Comparison of ENCODE assay signal across 8 cellular contexts in genomic region chr21:46634966-46635323, GRCh38. TPM values are rescaled to one million over a fixed set of nuclear protein-coding genes. Genes with fewer than 3 reads are reported as not detected.
DNase-seq lines count a peak whose midpoint lies in the region; ATAC-seq, FAIRE-seq and TF ChIP-seq lines count a peak whose summit lies in the region.

No MANE protein-coding gene starts in this region.

- under 1% methylated on average over 13 of the region's 14 CpGs for WGBS in GM12878 (ENCODE audit: insufficient coverage, insufficient replicate concordance, low lambda C conversion rate, missing lambda C conversion rate)
- WGBS in iPS DF 6.9 (ENCODE audit: insufficient coverage, insufficient read length), result no CpG with 5 or more reads among the region's 14 CpGs

- H3K4me1 ChIP-seq in GM12878 (ENCODE audit: control insufficient read depth, insufficient read depth, low read length), result no peaks in the 10 kb centered on the region
- H3K4me1 ChIP-seq in iPS DF 6.9 (ENCODE audit: control insufficient read depth, insufficient read depth, low read length), result 0 out of 2 replicates have a peak, but pooled peaks cover 2% of the 10 kb centered on the region

- peak overlapping the region; percentile 70 for H3K4me2 ChIP-seq in GM12878 (ENCODE audit: control insufficient read depth, insufficient read depth)

- peak overlapping the region; percentile 71 for H3K4me3 ChIP-seq in GM12878
- peak overlapping the region; percentile 46; the same call in 1 of the 2 replicates for H3K4me3 ChIP-seq in iPS DF 6.9 (ENCODE audit: low read length)

- H2AFZ ChIP-seq in GM12878 (ENCODE audit: control insufficient read depth, low read depth, low read length), result peak overlapping the region; percentile 58

- ATAC-seq in GM18873 (IDR thresholded peaks at IDR 0.05; ENCODE audit: low FRiP score, unreplicated experiment), result peak; percentile 8
- peak; percentile 51 for ATAC-seq in GM12878

- POLR2A ChIA-PET in GM12878 (lab: Charles Lee), result interaction anchor here (0.6 to 2.7 kb wide), 5 partner anchors 11 to 175 kb away, joined by 3 to 15 read pairs (median 4); partner anchors contain the start of gene DIP2A

- FAIRE-seq in GM12878 (lab: Jason Lieb, UNC), result no peak

- H3K9me3 ChIP-seq in GM12878 (replicated peaks; ENCODE audit: control insufficient read depth, insufficient read depth, low read length) (no peaks in the 10 kb centered on the region), iPS DF 6.9 (ENCODE audit: control insufficient read depth, insufficient read depth, low read length) (no peaks in the 10 kb centered on the region)

- H3K27ac ChIP-seq in C4-2B, result peak overlapping the region; percentile 89
- peak overlapping the region; percentile 85 for H3K27ac ChIP-seq in GM12878 (ENCODE audit: control insufficient read depth, insufficient read depth)
- H3K27ac ChIP-seq in iPS DF 6.9 (ENCODE audit: low read length), result no peak overlapping the region

- in situ Hi-C loops in GM12878 (cut with MboI), result no loop called here

- TF ChIP-seq EP300 in GM12878 (IDR thresholded peaks at IDR 0.05; ENCODE audit: borderline replicate concordance in 1 of 2, control insufficient read depth in 1 of 2, low read depth in 2 of 2, low read length in 2 of 2), result no peak

- H3K36me3 ChIP-seq in GM12878 (ENCODE audit: control insufficient read depth in 2 of 2, insufficient read depth in 2 of 2, low read length in 1 of 2) (peaks cover 0 to 7% of the 10 kb centered on the region in 2 experiments; a peak in 1 of 4 replicates), iPS DF 6.9 (ENCODE audit: control insufficient read depth, insufficient read depth, low read length) (no peaks in the 10 kb centered on the region)

- no peaks in the 10 kb centered on the region for H4K20me1 ChIP-seq in GM12878 (ENCODE audit: control insufficient read depth, insufficient read depth)

- intact Hi-C loops in GM12878 (cut with micrococcal nuclease; ENCODE audit: unreplicated experiment), result no loop called here

- no peak; the same call in 1 of the 2 replicates for TF ChIP-seq RAD21 in GM12878 (IDR thresholded peaks at IDR 0.05; ENCODE audit: insufficient read depth, low read depth, low read length)

- TF ChIP-seq CTCF in C4-2B (conservative IDR thresholded peaks at IDR 0.05) (peak; percentile 17), GM12878 (IDR thresholded peaks at IDR 0.05 in 2 of 3, conservative IDR thresholded peaks at IDR 0.05 in 1 of 3; ENCODE audit: control insufficient read depth in 2 of 3, extremely low read depth in 1 of 3, insufficient read depth in 1 of 3, low read depth in 3 of 3, low read length in 3 of 3) (peak in 2 of 3 experiments; percentile 3 to 24; a peak in 1 of 6 replicates)

- SMC1A ChIA-PET in GM12878 (lab: Charles Lee; ENCODE audit: uncharacterized antibody, unreplicated experiment), result interaction anchor here (0.7 to 1.7 kb wide), 3 partner anchors 16 to 135 kb away, joined by 3 to 5 read pairs (median 5); no protein-coding TSS in a partner anchor

- H3K27me3 ChIP-seq in GM12878 (replicated peaks in 1 of 2; ENCODE audit: control insufficient read depth in 2 of 2, insufficient read depth in 2 of 2, low read length in 1 of 2), result no peaks in the 10 kb centered on the region
- H3K27me3 ChIP-seq in iPS DF 6.9 (ENCODE audit: control insufficient read depth, insufficient read depth, low read length), result no peaks in the 10 kb centered on the region

- no peak for TF ChIP-seq POLR2A in GM12878 (IDR thresholded peaks at IDR 0.05; ENCODE audit: low read depth, low read length)

- CTCF ChIA-PET in GM12878 (lab: Yijun Ruan, JAX), result interaction anchor here (1.3 to 1.8 kb wide), 3 partner anchors 9 to 491 kb away, joined by 3 to 7 read pairs (median 6); no protein-coding TSS in a partner anchor

- H3K79me2 ChIP-seq in GM12878 (ENCODE audit: control insufficient read depth, insufficient read depth, low read length), result peaks cover 12% of the 10 kb centered on the region

- peak; percentile 42 for DNase-seq in HuH-7 (ENCODE audit: low spot score)
- peak; percentile 65 for DNase-seq in NOMO-1 treated with dmso at 0.1 percent for 144 hours (lab: John Stamatoyannopoulos, UW; ENCODE audit: unreplicated experiment)
- peak; percentile 16 for DNase-seq in GM12878 (ENCODE audit: low read depth, low spot score)
- peak; percentile 37 for DNase-seq in iPS DF 6.9 (ENCODE audit: low read depth, low spot score)
- peak; percentile 74 for DNase-seq in renal cortical epithelial cell (ENCODE audit: low read depth)
- DNase-seq in cerebellar nuclear complex (lab: John Stamatoyannopoulos, UW), result no peak

- RAD21 ChIA-PET in GM12878 (lab: Charles Lee; ENCODE audit: unreplicated experiment), result interaction anchor here (0.7 to 1.5 kb wide), 2 partner anchors 27 to 103 kb away, joined by 3 to 9 read pairs; no protein-coding TSS in a partner anchor

- peak overlapping the region; percentile 76 for H3K9ac ChIP-seq in GM12878 (ENCODE audit: control insufficient read depth, insufficient read depth, low read length)

- TSS peak; percentile 99 for BruUV-seq in GM12878 (replicated peaks; lab: Mats Ljungman, UMichigan)

TF ChIP-seq in GM12878, 131 proteins besides CTCF, POLR2A, EP300 and RAD21 (continues in another document):
- peak; percentile 42; the same call in 1 of the 2 replicates for TF ChIP-seq ATF7 (IDR thresholded peaks at IDR 0.05; ENCODE audit: low read depth)
- TF ChIP-seq ZBED1 (IDR thresholded peaks at IDR 0.05; ENCODE audit: borderline replicate concordance), result no peak
- no peak for TF ChIP-seq TCF3 (IDR thresholded peaks at IDR 0.05; ENCODE audit: borderline replicate concordance, insufficient read depth, low read depth, low read length)
- TF ChIP-seq POLR2AphosphoS2 (IDR thresholded peaks at IDR 0.05; ENCODE audit: low read depth, low read length), result no peak
- TF ChIP-seq PKNOX1 (IDR thresholded peaks at IDR 0.05), result no peak

RNA-seq across cellular contexts. Expression of gene PRMT2, which starts 0.5 kb away (rescaled TPM):
- 83.7 and 91.1 TPM in 2 replicates for total RNA-seq in GM12878 (2013; cell fraction: nucleolus; rRNA removed)
- 27.8 and 31.7 TPM in 2 replicates for total RNA-seq in GM12878 (2014; rRNA removed)
- 31.1 and 32.6 TPM in 2 replicates for total RNA-seq in GM12878 (2014; rRNA removed; fragmentation: Illumina TruSeq; extraction: Trizol)
- total RNA-seq in GM12878 (2021), result 34.2 and 37.2 TPM in 2 replicates
- 38.1 TPM for polyA plus RNA-seq in GM12878 (2011; ENCODE audit: low read depth)
- polyA plus RNA-seq in GM12878 (2011; rRNA removed), result 40.6 and 44.0 TPM in 2 replicates
- polyA plus RNA-seq in GM12878 (2011; cell fraction: cytosol; rRNA removed), result 51.5 and 58.0 TPM in 2 replicates
- 78.9 and 89.1 TPM in 2 replicates for polyA plus RNA-seq in GM12878 (2011; cell fraction: nucleus; rRNA removed)
- 45.0 and 48.0 TPM in 2 replicates for polyA plus RNA-seq in GM12878 (2012)
- polyA plus RNA-seq in GM12878 (2014; fragmentation: Illumina TruSeq; extraction: Trizol), result 23.5 and 35.2 TPM in 2 replicates
- 10 to 100 TPM; 16.1 to 24.1 TPM for polyA plus RNA-seq in GM12878 (2014; fragmentation: Nextera tagmentation; extraction: Ambion mirVana)
- 36.4 and 40.4 TPM in 2 replicates for polyA plus RNA-seq in GM12878 (2014; rRNA removed)
- 10 to 100 TPM; 47.3 to 48.6 TPM for polyA plus RNA-seq in GM12878 (2016; fragmentation: Nextera tagmentation; extraction: Ambion mirVana)
- polyA minus RNA-seq in GM12878 (2011; rRNA and poly(A)+ RNA removed), result 37.5 and 44.9 TPM in 2 replicates
- 7.9 and 9.2 TPM in 2 replicates for polyA minus RNA-seq in GM12878 (2011; cell fraction: cytosol; rRNA and poly(A)+ RNA removed)
- 17.4 and 27.7 TPM in 2 replicates for polyA minus RNA-seq in GM12878 (2011; cell fraction: nucleus; rRNA and poly(A)+ RNA removed)
- total RNA-seq in renal cortical epithelial cell, result 123 and 163 TPM in 2 replicates

RNA-seq across cellular contexts. Expression of gene S100B, which starts 30.1 kb away (rescaled TPM):
- not detected in 2 replicates for total RNA-seq in GM12878 (2013; cell fraction: nucleolus; rRNA removed)
- not detected in 2 replicates for total RNA-seq in GM12878 (2014; rRNA removed)
- total RNA-seq in GM12878 (2014; rRNA removed; fragmentation: Illumina TruSeq; extraction: Trizol), result 0.22 TPM in 1 of 2 replicates, not detected in the other
- not detected in 2 replicates for total RNA-seq in GM12878 (2021)
- polyA plus RNA-seq in GM12878 (2011; ENCODE audit: low read depth), result not detected
- polyA plus RNA-seq in GM12878 (2011; rRNA removed), result not detected in 2 replicates
- polyA plus RNA-seq in GM12878 (2011; cell fraction: cytosol; rRNA removed), result not detected in 2 replicates
- not detected in 2 replicates for polyA plus RNA-seq in GM12878 (2011; cell fraction: nucleus; rRNA removed)
- not detected in 2 replicates for polyA plus RNA-seq in GM12878 (2012)
- polyA plus RNA-seq in GM12878 (2014; fragmentation: Illumina TruSeq; extraction: Trizol), result not detected in 2 replicates
- polyA plus RNA-seq in GM12878 (2014; fragmentation: Nextera tagmentation; extraction: Ambion mirVana), result under 1 TPM in 1 of 2 experiments, not detected in 1; 0.11 TPM
- polyA plus RNA-seq in GM12878 (2014; rRNA removed), result not detected in 2 replicates
- not detected for polyA plus RNA-seq in GM12878 (2016; fragmentation: Nextera tagmentation; extraction: Ambion mirVana)
- not detected in 2 replicates for polyA minus RNA-seq in GM12878 (2011; rRNA and poly(A)+ RNA removed)
- polyA minus RNA-seq in GM12878 (2011; cell fraction: cytosol; rRNA and poly(A)+ RNA removed), result not detected in 2 replicates
- polyA minus RNA-seq in GM12878 (2011; cell fraction: nucleus; rRNA and poly(A)+ RNA removed), result not detected in 2 replicates
- not detected in 2 replicates for total RNA-seq in renal cortical epithelial cell

Comparison
In these comparisons a context has a peak if more than half of its experiments do, and no peak if none do; other contexts are left out.
1. DNase-seq: peak in HuH-7 (single experiment), NOMO-1 treated with dmso at 0.1 percent for 144 hours (single experiment), GM12878 (single experiment), iPS DF 6.9 (single experiment) and renal cortical epithelial cell (single experiment); none in cerebellar nuclear complex (0 of 2).